In genomic region chr4:184331155-184331995, GRCh38 we compare ENCODE assay signal across 10 cellular contexts.
A peak's percentile ranks its signal among the peaks of the same experiment; 100 is the strongest.
DNase-seq lines count a peak whose midpoint lies in the region; FAIRE-seq and TF ChIP-seq lines count a peak whose summit lies in the region.
"Had no signal": no experiment of that assay in that cellular context is flagged by ENCODE, and none has a peak within 500 bp of the region (broad histone marks: within the 10 kb centered on the region; RNA-seq: fewer than 3 reads in every experiment).

No MANE protein-coding gene starts in this region.

- H2BK20ac ChIP-seq in H1 (ENCODE audit: low read length) = no peak overlapping the region

- H2AFZ ChIP-seq in H1 (ENCODE audit: low read length) (no peak overlapping the region), parathyroid adenoma (peak overlapping the region; percentile 31)

- peaks cover 27 to 57% of the 10 kb centered on the region in 2 donors for H3K4me1 Mint-ChIP-seq in immature natural killer cell

- no peaks in the 10 kb centered on the region for H3K36me3 Mint-ChIP-seq in immature natural killer cell

- H4K8ac ChIP-seq in H1 (ENCODE audit: extremely low read depth, insufficient read depth, low read length) = no peak overlapping the region

- no peak overlapping the region for H4K5ac ChIP-seq in H1 (ENCODE audit: insufficient read length, low read depth, low read length)

- H3K4me3 ChIP-seq in H1 (ENCODE audit: extremely low read depth in 1 of 4, insufficient read depth in 2 of 4, low read depth in 3 of 4, low read length in 4 of 4) = no peak overlapping the region
- H3K4me3 ChIP-seq in parathyroid adenoma (ENCODE audit: low read depth, low read length) = peak overlapping the region; percentile 20

- H3K27me3 Mint-ChIP-seq in immature natural killer cell (ENCODE audit: low read depth in 3 of 3) = peaks cover 0 to 2% (median 0%) of the 10 kb centered on the region in 3 donors

- no peak overlapping the region for H2AK5ac ChIP-seq in H1 (ENCODE audit: low read depth, low read length)

- H3K9me3 ChIP-seq in H1 (ENCODE audit: insufficient read depth in 2 of 2, low read depth in 1 of 2, low read length in 1 of 2) (no peaks in the 10 kb centered on the region), parathyroid adenoma (ENCODE audit: control insufficient read depth, low read length) (no peaks in the 10 kb centered on the region)

- H2BK12ac ChIP-seq in H1 (ENCODE audit: low read depth, low read length) = no peak overlapping the region; the same call in 1 of the 2 replicates

- no peak overlapping the region for H3K56ac ChIP-seq in H1 (replicated peaks; ENCODE audit: insufficient read length, low read depth, low read length)

- H3K27ac ChIP-seq in H1 (ENCODE audit: low read depth, low read length) = no peak overlapping the region
- peak overlapping the region; percentile 61 for H3K27ac ChIP-seq in parathyroid adenoma
- H3K27ac ChIP-seq: brain microvascular endothelial cell had no signal

- no peak overlapping the region for H3K4ac ChIP-seq in H1 (replicated peaks; ENCODE audit: insufficient read length, low read depth, low read length)

- no peak overlapping the region for H3K18ac ChIP-seq in H1 (ENCODE audit: extremely low read depth, low read length)

- DNase-seq in DMS153 treated with DMSO at 0.1 percent for 48 hours (lab: John Stamatoyannopoulos, UW; ENCODE audit: unreplicated experiment) (peak; percentile 76), NCI-H748 treated with DMSO at 0.1 percent for 48 hours (lab: John Stamatoyannopoulos, UW) (peak; percentile 17), H1 (ENCODE audit: low read depth in 1 of 2, low spot score in 2 of 2) (no peak), immature natural killer cell (no peak), cortex of kidney (lab: John Stamatoyannopoulos, UW) (no peak)
- no peak for DNase-seq in stimulated activated CD4-positive, alpha-beta T cell treated with anti-CD3 and anti-CD28 coated beads, Interleukin-4, amount 100 ng/mL, for 24 hours
- no peak for DNase-seq in activated CD4-positive, CD25-positive, alpha-beta regulatory T cell treated with anti-CD3 and anti-CD28 coated beads, Interleukin-2, amount 50 U/mL, for 72 hours
- DNase-seq: brain microvascular endothelial cell had no signal

- H3K36me3 ChIP-seq in H1 (ENCODE audit: control insufficient read depth in 2 of 4, insufficient read depth in 4 of 4, low read length in 3 of 4) (no peaks in the 10 kb centered on the region), parathyroid adenoma (ENCODE audit: control insufficient read depth, insufficient read depth, low read length) (no peaks in the 10 kb centered on the region)
- H3K36me3 ChIP-seq: brain microvascular endothelial cell had no signal

- POLR2A ChIA-PET in H1 (lab: Charles Lee; ENCODE audit: partially characterized antibody) = interaction anchor here (1.1 kb wide), 1 partner anchor 15 kb away, joined by 3 read pairs; no protein-coding TSS in a partner anchor

- no peak for TF ChIP-seq RAD21 in H1 (IDR thresholded peaks at IDR 0.05 in 1 of 2, conservative IDR thresholded peaks at IDR 0.05 in 1 of 2; ENCODE audit: low read depth in 2 of 2, low read length in 2 of 2)

- H3K23ac ChIP-seq in H1 (ENCODE audit: insufficient read length) = no peak overlapping the region

- H3K4me1 ChIP-seq in H1 (replicated peaks in 1 of 4; ENCODE audit: control insufficient read depth in 3 of 4, insufficient read depth in 4 of 4, low read length in 3 of 4) (no peaks in the 10 kb centered on the region), parathyroid adenoma (peaks cover 9% of the 10 kb centered on the region)

- no peaks in the 10 kb centered on the region for H3K27me3 ChIP-seq in H1 (replicated peaks in 1 of 4; ENCODE audit: control insufficient read depth in 3 of 4, extremely low read depth in 1 of 4, insufficient read depth in 3 of 4, low read length in 3 of 4)
- H3K27me3 ChIP-seq in parathyroid adenoma (ENCODE audit: control insufficient read depth, insufficient read depth, low read length) = no peaks in the 10 kb centered on the region
- H3K27me3 ChIP-seq: brain microvascular endothelial cell had no signal

- H4K91ac ChIP-seq in H1 (replicated peaks; ENCODE audit: insufficient read length, low read length) = no peak overlapping the region

- no peak for TF ChIP-seq POLR2A in H1 (IDR thresholded peaks at IDR 0.05; ENCODE audit: control extremely low read depth in 1 of 2, low read depth in 2 of 2, low read length in 2 of 2)

- peak overlapping the region in 1 of 6 donors; percentile 16 for H3K27ac Mint-ChIP-seq in immature natural killer cell

- CTCF ChIA-PET in H1 (lab: Charles Lee; ENCODE audit: partially characterized antibody) = interaction anchor here (0.6 to 1.2 kb wide), 4 partner anchors 12 to 171 kb away, joined by 3 read pairs; no protein-coding TSS in a partner anchor

- H3K4me3 Mint-ChIP-seq in immature natural killer cell = no peak overlapping the region

- H3K9ac ChIP-seq in H1 (replicated peaks in 1 of 4; ENCODE audit: extremely low read depth in 1 of 4, low read depth in 3 of 4, low read length in 3 of 4) (no peak overlapping the region), parathyroid adenoma (no peak overlapping the region)

- H3K4me2 ChIP-seq in H1 (ENCODE audit: insufficient read depth in 1 of 2, low read depth in 2 of 2, low read length in 2 of 2) = no peak overlapping the region
- peak overlapping the region; percentile 15 for H3K4me2 ChIP-seq in parathyroid adenoma (ENCODE audit: low read length)

- TF ChIP-seq EP300 in H1 (IDR thresholded peaks at IDR 0.05; ENCODE audit: borderline replicate concordance in 1 of 2, low read depth in 2 of 2, low read length in 2 of 2) = no peak

- no peaks in the 10 kb centered on the region for H4K20me1 ChIP-seq in H1 (replicated peaks in 1 of 2; ENCODE audit: control insufficient read depth in 1 of 2, insufficient read depth in 2 of 2, low read length in 2 of 2)

- peak; percentile 32 for FAIRE-seq in H1 (lab: Jason Lieb, UNC)
- FAIRE-seq: islet of Langerhans had no signal

- no peak overlapping the region for H3K14ac ChIP-seq in H1 (ENCODE audit: insufficient read length)

- H2BK5ac ChIP-seq in H1 (ENCODE audit: low read depth, low read length) = no peak overlapping the region

- peaks cover 0 to 2% (median 0%) of the 10 kb centered on the region in 6 donors for H3K9me3 Mint-ChIP-seq in immature natural killer cell

- no peaks in the 10 kb centered on the region for H3K79me1 ChIP-seq in H1 (ENCODE audit: low read depth, low read length)

- no peaks in the 10 kb centered on the region for H3K23me2 ChIP-seq in H1 (ENCODE audit: low read depth, low read length)

- WGBS in H1 (ENCODE audit: extremely low coverage in 1 of 2, insufficient coverage in 1 of 2, insufficient read length in 1 of 2, insufficient replicate concordance in 2 of 2, low coverage in 1 of 2, low lambda C conversion rate in 2 of 2, missing lambda C conversion rate in 1 of 2), 2 experiments = 87% methylated on average over 9 of the region's 10 CpGs; no CpG with 5 or more reads in 1 of the 2 experiments

- H3K79me2 ChIP-seq in H1 (ENCODE audit: control insufficient read depth in 1 of 2, insufficient read depth in 2 of 2, low read length in 2 of 2) (no peaks in the 10 kb centered on the region), parathyroid adenoma (no peaks in the 10 kb centered on the region)

- no peak overlapping the region for H2BK15ac ChIP-seq in H1 (ENCODE audit: low read length)

- H2BK120ac ChIP-seq in H1 (replicated peaks; ENCODE audit: low read depth, low read length) = no peak overlapping the region

- no peak for TF ChIP-seq CTCF in H1 (IDR thresholded peaks at IDR 0.05; ENCODE audit: control extremely low read depth in 1 of 3, insufficient read depth in 1 of 3, low read depth in 1 of 3, low read length in 3 of 3)
- TF ChIP-seq CTCF in parathyroid adenoma (IDR thresholded peaks at IDR 0.05) = no peak

TF ChIP-seq in H1, 55 proteins besides CTCF, POLR2A, EP300 and RAD21:
- no peak for TF ChIP-seq CTBP2 (IDR thresholded peaks at IDR 0.05; ENCODE audit: borderline replicate concordance, insufficient read depth, insufficient read length, low read length)
- no peak for TF ChIP-seq JUN (IDR thresholded peaks at IDR 0.05; ENCODE audit: low read depth, low read length)
- no peak for TF ChIP-seq USF2 (IDR thresholded peaks at IDR 0.05; ENCODE audit: low read length)
- TF ChIP-seq RFX5 (IDR thresholded peaks at IDR 0.05; ENCODE audit: borderline replicate concordance, low read depth, low read length) = no peak
- no peak for TF ChIP-seq TBP (IDR thresholded peaks at IDR 0.05; ENCODE audit: low read depth, low read length)
- no peak for TF ChIP-seq HDAC2 (IDR thresholded peaks at IDR 0.05; ENCODE audit: borderline replicate concordance in 1 of 2, low read depth in 2 of 2, low read length in 2 of 2)
- TF ChIP-seq EGR1 (IDR thresholded peaks at IDR 0.05; ENCODE audit: borderline replicate concordance, low read depth, low read length) = no peak
- no peak for TF ChIP-seq GABPA (IDR thresholded peaks at IDR 0.05; ENCODE audit: borderline replicate concordance, insufficient read depth, low read length)
- no peak for TF ChIP-seq NRF1 (IDR thresholded peaks at IDR 0.05; ENCODE audit: low read depth, low read length)
- TF ChIP-seq SIN3A (conservative IDR thresholded peaks at IDR 0.05 in 1 of 2, IDR thresholded peaks at IDR 0.05 in 1 of 2; ENCODE audit: low read depth in 1 of 2, low read length in 2 of 2) = no peak
- no peak for TF ChIP-seq SRF (IDR thresholded peaks at IDR 0.05; ENCODE audit: low read depth, low read length)
- TF ChIP-seq E2F6 (IDR thresholded peaks at IDR 0.05) = no peak
- no peak for TF ChIP-seq POLR2AphosphoS5 (IDR thresholded peaks at IDR 0.05; ENCODE audit: low read depth, low read length)
- TF ChIP-seq RBBP5 (IDR thresholded peaks at IDR 0.05; ENCODE audit: borderline replicate concordance, low read depth, low read length) = no peak
- TF ChIP-seq YY1 (IDR thresholded peaks at IDR 0.05; ENCODE audit: low read depth, low read length) = no peak
- TF ChIP-seq SIRT6 (IDR thresholded peaks at IDR 0.05; ENCODE audit: low read length) = no peak
- no peak for TF ChIP-seq ZNF274 (IDR thresholded peaks at IDR 0.05; ENCODE audit: borderline replicate concordance, extremely low read depth, low read length)

Comparison
In these comparisons a context has a peak if more than half of its experiments do, and no peak if none do; other contexts are left out.
1. DNase-seq: peak in DMS153 treated with DMSO at 0.1 percent for 48 hours (single experiment) and NCI-H748 treated with DMSO at 0.1 percent for 48 hours (single experiment); none in H1 (0 of 2), stimulated activated CD4-positive, alpha-beta T cell treated with anti-CD3 and anti-CD28 coated beads, Interleukin-4, amount 100 ng/mL, for 24 hours (single experiment), immature natural killer cell (0 of 3), cortex of kidney (single experiment) and activated CD4-positive, CD25-positive, alpha-beta regulatory T cell treated with anti-CD3 and anti-CD28 coated beads, Interleukin-2, amount 50 U/mL, for 72 hours (single experiment).